In the genomic region with DNA sequence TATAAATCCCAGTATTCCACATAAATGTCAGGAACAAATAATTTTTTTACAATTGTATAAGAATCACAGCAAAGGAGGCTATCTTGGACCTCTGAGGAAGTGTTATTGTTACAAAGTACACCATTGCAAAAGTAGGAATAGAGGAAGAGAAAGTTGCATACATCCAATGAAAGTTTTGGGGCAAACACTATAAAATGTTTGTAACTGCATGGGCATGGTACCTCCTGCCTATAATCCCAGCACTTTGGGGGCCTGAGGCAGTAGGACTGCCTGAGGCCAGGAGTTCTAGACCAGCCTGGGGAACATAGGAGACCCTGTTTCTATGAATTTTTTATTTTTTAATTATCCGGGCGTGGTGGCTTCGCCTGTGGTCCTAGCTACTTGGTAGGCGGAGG, we compare ENCODE assay signal across 8 cellular contexts. TPM values are rescaled to one million over a fixed set of nuclear protein-coding genes. Genes with fewer than 3 reads are reported as not detected.
A peak's percentile ranks its signal among the peaks of the same experiment; 100 is the strongest.
DNase-seq lines count a peak whose midpoint lies in the region; ATAC-seq, FAIRE-seq and TF ChIP-seq lines count a peak whose summit lies in the region.

No MANE protein-coding gene starts in this region.

- H3K4me3 Mint-ChIP-seq in activated naive CD4-positive, alpha-beta T cell treated with anti-CD3 and anti-CD28 coated beads for 36 hours: peak overlapping the region; percentile 85
- H3K4me3 Mint-ChIP-seq in activated CD8-positive, alpha-beta T cell treated with anti-CD3 and anti-CD28 coated beads, Interleukin-2, amount 10 ng/mL, durations not matched to agents 7 days and 5 days: peak overlapping the region; percentile 84

- H3K27ac ChIP-seq in kidney (ENCODE audit: low read depth in 2 of 2, low read length in 2 of 2) (peak overlapping the region in 1 of 2 donors; percentile 86), tibial artery (peak overlapping the region; percentile 92 to 93)

- no peaks in the 10 kb centered on the region for H3K36me3 ChIP-seq in kidney (ENCODE audit: control insufficient read depth in 1 of 2, insufficient read depth in 2 of 2, low read length in 2 of 2)
- peaks cover 0 to 12% (median 0%) of the 10 kb centered on the region in 3 donors for H3K36me3 ChIP-seq in tibial artery

- H3K27ac Mint-ChIP-seq in activated naive CD4-positive, alpha-beta T cell treated with anti-CD3 and anti-CD28 coated beads for 36 hours: peak overlapping the region; percentile 92
- H3K27ac Mint-ChIP-seq in activated CD8-positive, alpha-beta T cell treated with anti-CD3 and anti-CD28 coated beads, Interleukin-2, amount 10 ng/mL, durations not matched to agents 7 days and 5 days: peak overlapping the region; percentile 96

- H3K9me3 ChIP-seq in kidney (ENCODE audit: control insufficient read depth in 1 of 2, low read length in 2 of 2) (no peaks in the 10 kb centered on the region), tibial artery (no peaks in the 10 kb centered on the region)

- H3K4me3 ChIP-seq in kidney (ENCODE audit: low read length in 2 of 2) (peak overlapping the region; percentile 71 to 88), tibial artery (peak overlapping the region; percentile 81 to 98)

- peaks cover 8% of the 10 kb centered on the region for H3K36me3 Mint-ChIP-seq in activated naive CD4-positive, alpha-beta T cell treated with anti-CD3 and anti-CD28 coated beads for 36 hours (ENCODE audit: low read depth)
- H3K36me3 Mint-ChIP-seq in activated CD8-positive, alpha-beta T cell treated with anti-CD3 and anti-CD28 coated beads, Interleukin-2, amount 10 ng/mL, durations not matched to agents 7 days and 5 days (ENCODE audit: low read depth): peaks cover 21% of the 10 kb centered on the region

- H3K4me1 ChIP-seq in kidney (ENCODE audit: control insufficient read depth in 1 of 2, insufficient read depth in 1 of 2, low read depth in 1 of 2, low read length in 2 of 2) (peaks cover 4 to 7% of the 10 kb centered on the region in 2 donors), tibial artery (peaks cover 0 to 33% (median 12%) of the 10 kb centered on the region in 4 donors)

- DNase-seq in activated naive CD4-positive, alpha-beta T cell treated with anti-CD3 and anti-CD28 coated beads for 36 hours: no peak
- no peak for DNase-seq in activated naive CD4-positive, alpha-beta T cell (lab: John Stamatoyannopoulos, UW)
- no peak for DNase-seq in activated CD8-positive, alpha-beta T cell treated with anti-CD3 and anti-CD28 coated beads, Interleukin-2, amount 10 ng/mL, durations not matched to agents 7 days and 5 days
- DNase-seq in kidney (no peak), tibial artery (no peak), GM19240 (ENCODE audit: insufficient read length, low spot score) (no peak), medulla oblongata (ENCODE audit: extremely low spot score) (no peak)

- H3K27me3 Mint-ChIP-seq in activated naive CD4-positive, alpha-beta T cell treated with anti-CD3 and anti-CD28 coated beads for 36 hours (ENCODE audit: low read depth): no peaks in the 10 kb centered on the region
- no peaks in the 10 kb centered on the region for H3K27me3 Mint-ChIP-seq in activated CD8-positive, alpha-beta T cell treated with anti-CD3 and anti-CD28 coated beads, Interleukin-2, amount 10 ng/mL, durations not matched to agents 7 days and 5 days (ENCODE audit: low read depth)

- no peaks in the 10 kb centered on the region for H3K9me3 Mint-ChIP-seq in activated naive CD4-positive, alpha-beta T cell treated with anti-CD3 and anti-CD28 coated beads for 36 hours
- no peaks in the 10 kb centered on the region for H3K9me3 Mint-ChIP-seq in activated CD8-positive, alpha-beta T cell treated with anti-CD3 and anti-CD28 coated beads, Interleukin-2, amount 10 ng/mL, durations not matched to agents 7 days and 5 days (ENCODE audit: insufficient read depth)

- POLR2A ChIA-PET in activated CD8-positive, alpha-beta T cell treated with anti-CD3 and anti-CD28 coated beads, Interleukin-2, amount 10 ng/mL, durations not matched to agents 7 days and 5 days (lab: Charles Lee): interaction anchor here (0.7 to 1.6 kb wide), 3 partner anchors 28 to 53 kb away, joined by 3 to 8 read pairs (median 3); a partner anchor contains a TSS

- no peaks in the 10 kb centered on the region for H3K27me3 ChIP-seq in tibial artery

- CTCF ChIA-PET in activated naive CD4-positive, alpha-beta T cell treated with anti-CD3 and anti-CD28 coated beads for 36 hours (lab: Charles Lee): no interaction called here
- CTCF ChIA-PET in activated CD8-positive, alpha-beta T cell treated with anti-CD3 and anti-CD28 coated beads, Interleukin-2, amount 10 ng/mL, durations not matched to agents 7 days and 5 days (lab: Charles Lee): interaction anchor here (1.0 kb wide), 1 partner anchor 28 kb away, joined by 4 read pairs; a partner anchor contains a TSS

- H3K9ac ChIP-seq in kidney (ENCODE audit: low read length in 2 of 2): peak overlapping the region in 1 of 2 donors; percentile 30

- no peak for ATAC-seq in activated CD8-positive, alpha-beta T cell treated with anti-CD3 and anti-CD28 coated beads, Interleukin-2, amount 10 ng/mL, durations not matched to agents 7 days and 5 days
- ATAC-seq in HG03097 (IDR thresholded peaks at IDR 0.05; ENCODE audit: low FRiP score, unreplicated experiment): no peak

- no peak for TF ChIP-seq CTCF in kidney (IDR thresholded peaks at IDR 0.05; ENCODE audit: borderline replicate concordance, extremely low read depth, insufficient read depth)
- no peak for TF ChIP-seq CTCF in tibial artery (IDR thresholded peaks at IDR 0.05)

- peaks cover 36% of the 10 kb centered on the region for H3K4me1 Mint-ChIP-seq in activated naive CD4-positive, alpha-beta T cell treated with anti-CD3 and anti-CD28 coated beads for 36 hours (ENCODE audit: low read depth)
- H3K4me1 Mint-ChIP-seq in activated CD8-positive, alpha-beta T cell treated with anti-CD3 and anti-CD28 coated beads, Interleukin-2, amount 10 ng/mL, durations not matched to agents 7 days and 5 days (ENCODE audit: low read depth): peaks cover 33% of the 10 kb centered on the region

- intact Hi-C loops in activated naive CD4-positive, alpha-beta T cell treated with anti-CD3 and anti-CD28 coated beads for 36 hours (cut with micrococcal nuclease): loop anchor here (1.0 to 2.0 kb wide), 4 partner anchors 28 to 265 kb away; a partner anchor contains a TSS
- intact Hi-C loops in kidney (cut with DNase I): no loop called here
- intact Hi-C loops in tibial artery (cut with DNase I; ENCODE audit: low total_unique reads): loop anchor here (5.0 kb wide), 2 partner anchors 51 to 1391 kb away; a partner anchor contains a TSS

- FAIRE-seq in kidney (lab: Jason Lieb, UNC): no peak

RNA-seq across cellular contexts. Expression of a gene that starts 0.8 kb away (rescaled TPM):
- 10 to 100 TPM; 39.5 to 42.0 TPM for total RNA-seq in activated naive CD4-positive, alpha-beta T cell treated with anti-CD3 and anti-CD28 coated beads for 36 hours
- total RNA-seq in activated CD8-positive, alpha-beta T cell treated with anti-CD3 and anti-CD28 coated beads, Interleukin-2, amount 10 ng/mL, durations not matched to agents 7 days and 5 days: 10 to 100 TPM; 50.5 to 51.5 TPM
- total RNA-seq in kidney: 28.6 TPM
- 22.2 TPM for polyA plus RNA-seq in kidney (ENCODE audit: insufficient read depth, low read depth, low replicate concordance)

RNA-seq across cellular contexts. Expression of a gene that starts 28.0 kb away (rescaled TPM):
- total RNA-seq in activated naive CD4-positive, alpha-beta T cell treated with anti-CD3 and anti-CD28 coated beads for 36 hours: 10 to 100 TPM; 80.1 to 88.5 TPM
- 10 to 100 TPM; 70.0 to 71.3 TPM for total RNA-seq in activated CD8-positive, alpha-beta T cell treated with anti-CD3 and anti-CD28 coated beads, Interleukin-2, amount 10 ng/mL, durations not matched to agents 7 days and 5 days
- 59.2 TPM for total RNA-seq in kidney
- 128 TPM for polyA plus RNA-seq in kidney (ENCODE audit: insufficient read depth, low read depth, low replicate concordance)

RNA-seq across cellular contexts. Expression of a gene that starts 51.8 kb away (rescaled TPM):
- total RNA-seq in activated naive CD4-positive, alpha-beta T cell treated with anti-CD3 and anti-CD28 coated beads for 36 hours: 10 to 100 TPM; 12.0 to 12.8 TPM
- total RNA-seq in activated CD8-positive, alpha-beta T cell treated with anti-CD3 and anti-CD28 coated beads, Interleukin-2, amount 10 ng/mL, durations not matched to agents 7 days and 5 days: 10 to 100 TPM; 18.6 to 19.0 TPM
- total RNA-seq in kidney: 13.6 TPM
- 3.8 TPM for polyA plus RNA-seq in kidney (ENCODE audit: insufficient read depth, low read depth, low replicate concordance)
